In the genomic region with DNA sequence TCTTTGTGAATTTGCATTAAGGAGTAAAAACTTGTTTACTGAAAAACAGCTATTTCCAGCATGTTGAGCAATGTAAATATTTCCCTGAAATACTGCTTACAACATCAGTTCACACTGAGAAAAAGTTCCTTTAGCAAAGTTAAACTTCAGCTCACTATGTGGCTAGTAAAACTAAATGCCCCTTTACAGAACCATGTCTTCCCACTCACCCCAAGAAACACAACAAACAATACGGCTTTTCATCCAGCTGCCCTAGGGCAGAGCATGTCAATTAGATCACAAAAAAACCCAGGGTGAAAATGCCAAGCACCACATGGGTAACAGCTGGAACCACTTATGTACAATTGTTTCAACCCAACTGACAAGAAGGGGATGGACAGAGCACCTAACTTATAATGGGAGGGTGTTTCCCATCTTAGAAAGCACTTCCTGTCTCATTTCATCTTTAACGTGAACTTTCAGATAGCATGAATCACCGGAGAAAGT, we compare ENCODE assay signal across 9 cellular contexts. TPM values are rescaled to one million over a fixed set of nuclear protein-coding genes. Genes with fewer than 3 reads are reported as not detected.
DNase-seq lines count a peak whose midpoint lies in the region; ATAC-seq, FAIRE-seq and TF ChIP-seq lines count a peak whose summit lies in the region.
"Had no signal": no experiment of that assay in that cellular context is flagged by ENCODE, and none has a peak within 500 bp of the region (broad histone marks: within the 10 kb centered on the region; RNA-seq: fewer than 3 reads in every experiment).

No MANE protein-coding gene starts in this region.

- no peak overlapping the region for H3K4me2 ChIP-seq in OCI-LY7 (ENCODE audit: low read length)

- no peaks in the 10 kb centered on the region for H3K36me3 ChIP-seq in OCI-LY7 (ENCODE audit: insufficient read depth, low read length)

- no peaks in the 10 kb centered on the region for H3K36me3 Mint-ChIP-seq in glutamatergic neuron (ENCODE audit: unreplicated experiment)
- H3K36me3 Mint-ChIP-seq: activated naive CD8-positive, alpha-beta T cell had no signal

- no peaks in the 10 kb centered on the region for H4K20me1 ChIP-seq in OCI-LY7 (ENCODE audit: insufficient read depth, low read length)

- no peak overlapping the region for H3K4me3 Mint-ChIP-seq in glutamatergic neuron (ENCODE audit: unreplicated experiment)
- H3K4me3 Mint-ChIP-seq: activated naive CD8-positive, alpha-beta T cell had no signal

- BruUV-seq in OCI-LY7 (replicated peaks; lab: Mats Ljungman, UMichigan): no TSS peak

- ATAC-seq in GM21447 (IDR thresholded peaks at IDR 0.05; ENCODE audit: unreplicated experiment): peak; percentile 88
- ATAC-seq in left lobe of liver: peak; percentile 56

- no peak overlapping the region for H3K27ac Mint-ChIP-seq in glutamatergic neuron (ENCODE audit: unreplicated experiment)
- H3K27ac Mint-ChIP-seq: activated naive CD8-positive, alpha-beta T cell had no signal

- no peak for FAIRE-seq in HTR-8/SVneo (lab: Jason Lieb, UNC)

- peak; percentile 47 for DNase-seq in ELR (ENCODE audit: low read depth)
- peak; percentile 37 for DNase-seq in HTR-8/SVneo (ENCODE audit: insufficient read length, low spot score)
- DNase-seq in left lobe of liver (ENCODE audit: low spot score): no peak
- no peak for DNase-seq in Kasumi-1 (lab: John Stamatoyannopoulos, UW)
- DNase-seq in glutamatergic neuron: no peak
- DNase-seq in OCI-LY7 (ENCODE audit: low spot score): no peak
- no peak for DNase-seq in anterior cingulate cortex (lab: John Stamatoyannopoulos, UW)

- H3K27me3 Mint-ChIP-seq in glutamatergic neuron (ENCODE audit: unreplicated experiment): no peaks in the 10 kb centered on the region

- CTCF ChIA-PET in OCI-LY7 (lab: Charles Lee; ENCODE audit: unreplicated experiment): interaction anchor here (0.6 kb wide), 1 partner anchor 1187 kb away, joined by 3 read pairs; no protein-coding TSS in a partner anchor

- POLR2A ChIA-PET in OCI-LY7 (lab: Charles Lee): interaction anchor here (0.7 kb wide), 1 partner anchor 724 kb away, joined by 3 read pairs; no protein-coding TSS in a partner anchor

- intact Hi-C loops in OCI-LY7 (cut with micrococcal nuclease; ENCODE audit: unreplicated experiment): no loop called here

- no peak overlapping the region for H3K27ac ChIP-seq in OCI-LY7 (ENCODE audit: low read depth, low read length, poor library complexity, severe bottlenecking)

- H2AFZ ChIP-seq in OCI-LY7 (ENCODE audit: low read length): no peak overlapping the region

- no peaks in the 10 kb centered on the region for H3K79me2 ChIP-seq in OCI-LY7 (ENCODE audit: insufficient read depth, low read depth, low read length)

- H3K4me3 ChIP-seq in OCI-LY7 (ENCODE audit: low read depth, low read length, poor library complexity, severe bottlenecking): no peak overlapping the region

- no peaks in the 10 kb centered on the region for H3K9me2 ChIP-seq in OCI-LY7 (ENCODE audit: insufficient read depth, low read length)

- TF ChIP-seq CTCF in glutamatergic neuron (IDR thresholded peaks at IDR 0.05; ENCODE audit: partially characterized antibody, unreplicated experiment) (no peak), OCI-LY7 (conservative IDR thresholded peaks at IDR 0.05; ENCODE audit: low read length) (no peak)

- H3K4me1 Mint-ChIP-seq in glutamatergic neuron (ENCODE audit: low read depth, unreplicated experiment): peaks cover 4% of the 10 kb centered on the region

- H3K9me3 ChIP-seq in OCI-LY7 (ENCODE audit: low read length): no peaks in the 10 kb centered on the region

- H3K9me3 Mint-ChIP-seq in glutamatergic neuron (ENCODE audit: unreplicated experiment): no peaks in the 10 kb centered on the region

- H3K4me1 ChIP-seq in OCI-LY7 (ENCODE audit: insufficient read depth, low read length, poor library complexity, severe bottlenecking): no peaks in the 10 kb centered on the region

RNA-seq across cellular contexts. Expression of gene NID1, which starts 6.7 kb away (rescaled TPM):
- total RNA-seq in left lobe of liver (49.7 TPM), glutamatergic neuron (ENCODE audit: unreplicated experiment) (1.4 TPM), OCI-LY7 (2022) (not detected in 2 replicates)
- total RNA-seq in OCI-LY7 (2014; rRNA removed; shearing (Covaris generic)): not detected in 2 replicates

Comparison
In these comparisons a context has a peak if more than half of its experiments do, and no peak if none do; other contexts are left out.
1. DNase-seq: peak in ELR (single experiment) and HTR-8/SVneo (single experiment); none in left lobe of liver (single experiment), Kasumi-1 (0 of 2), glutamatergic neuron (single experiment), OCI-LY7 (single experiment) and anterior cingulate cortex (0 of 58).
2. RNA of gene NID1, which starts 6.7 kb away (total RNA-seq): 49.7 TPM in left lobe of liver (single experiment); 1.4 TPM in glutamatergic neuron (single experiment) and not detected in OCI-LY7; every median in the first group is over 10 times any median in the second.